Comparison of ENCODE assay signal across 14 cellular contexts in genomic region chr14:90999299-90999698, GRCh38.
A peak's percentile ranks its signal among the peaks of the same experiment; 100 is the strongest.
DNase-seq lines count a peak whose midpoint lies in the region; ATAC-seq and TF ChIP-seq lines count a peak whose summit lies in the region.
"Had no signal": no experiment of that assay in that cellular context is flagged by ENCODE, and none has a peak within 500 bp of the region (broad histone marks: within the 10 kb centered on the region; RNA-seq: fewer than 3 reads in every experiment).

No MANE protein-coding gene starts in this region.

- H3K23ac ChIP-seq in H9 (ENCODE audit: insufficient read length, low read depth, low read length) = no peak overlapping the region

- no peak overlapping the region for H3K9ac ChIP-seq in H9 (ENCODE audit: extremely low read depth, insufficient read length, low read length)

- H2BK12ac ChIP-seq in H9 (ENCODE audit: insufficient read length, low read depth, low read length) = no peak overlapping the region

- no peak for DNase-seq in H9
- peak; percentile 36 for DNase-seq in left kidney (ENCODE audit: low read depth, low spot score)
- peak; percentile 72 for DNase-seq in sigmoid colon
- no peak for DNase-seq in mucosa of gallbladder (ENCODE audit: low spot score)
- no peak for DNase-seq in AML-193 (lab: John Stamatoyannopoulos, UW)
- DNase-seq: activated CD4-positive, alpha-beta memory T cell treated with anti-CD3 and anti-CD28 coated beads for 36 hours; EL; MM.1S; NCI-H2171; SJCRH30 had no signal

- no peaks in the 10 kb centered on the region for H3K79me2 ChIP-seq in H9 (ENCODE audit: insufficient read depth, low read length)

- no peak overlapping the region for H3K4ac ChIP-seq in H9 (ENCODE audit: low read depth, low read length)

- H4K8ac ChIP-seq in H9 (replicated peaks; ENCODE audit: insufficient read length, low read depth, low read length) = no peak overlapping the region

- H2BK20ac ChIP-seq in H9 (ENCODE audit: low read depth, low read length, poor library complexity, severe bottlenecking) = no peak overlapping the region

- H4K91ac ChIP-seq in H9 (ENCODE audit: insufficient read length, low read depth, low read length) = no peak overlapping the region

- no peak overlapping the region for H3K4me3 ChIP-seq in sigmoid colon
- H3K4me3 ChIP-seq: GM12878, SJCRH30 had no signal

- no peaks in the 10 kb centered on the region for H3K36me3 Mint-ChIP-seq in H9 (ENCODE audit: insufficient read depth in 1 of 3, low read depth in 3 of 3)

- TF ChIP-seq EP300 in sigmoid colon (IDR thresholded peaks at IDR 0.05) = peak in 2 of 4 donors; percentile 14 to 79

- H3K18ac ChIP-seq in H9 (ENCODE audit: insufficient read length, low read depth, low read length) = no peak overlapping the region

- no peak overlapping the region for H3K27ac ChIP-seq in H9 (ENCODE audit: insufficient read length, low read depth, low read length)
- H3K27ac ChIP-seq in angular gyrus (ENCODE audit: low read depth, low read length) = peak overlapping the region; percentile 22
- H3K27ac ChIP-seq in sigmoid colon = peak overlapping the region; percentile 10 to 66 (median 55)
- H3K27ac ChIP-seq: C4-2B, SJCRH30 had no signal

- no peak overlapping the region for H3K4me2 ChIP-seq in H9 (ENCODE audit: insufficient read depth, insufficient read length, low read length)

- H3K79me1 ChIP-seq in H9 (ENCODE audit: insufficient read depth, low read depth, low read length, poor library complexity, severe bottlenecking) = no peaks in the 10 kb centered on the region

- H2AK5ac ChIP-seq in H9 (ENCODE audit: insufficient read length, low read length) = no peak overlapping the region

- no peak overlapping the region for H2BK120ac ChIP-seq in H9 (ENCODE audit: low read depth, low read length, poor library complexity, severe bottlenecking)

- H3K56ac ChIP-seq in H9 (ENCODE audit: insufficient read length, low read depth, low read length) = no peak overlapping the region

- H3K4me1 ChIP-seq in H9 (ENCODE audit: insufficient read depth, low read length) (peaks cover 3% of the 10 kb centered on the region; the same call in 1 of the 2 replicates), sigmoid colon (peaks cover 0 to 33% (median 19%) of the 10 kb centered on the region in 4 donors)
- H3K4me1 ChIP-seq: SJCRH30 had no signal

- no peaks in the 10 kb centered on the region for H3K27me3 ChIP-seq in H9 (ENCODE audit: insufficient read depth, low read length)
- no peaks in the 10 kb centered on the region for H3K27me3 ChIP-seq in sigmoid colon
- H3K27me3 ChIP-seq: SJCRH30 had no signal

- no peak overlapping the region for H4K5ac ChIP-seq in H9 (ENCODE audit: insufficient read length, low read depth, low read length)

- no peak for ATAC-seq in GM21576 (IDR thresholded peaks at IDR 0.05; ENCODE audit: unreplicated experiment)
- ATAC-seq: GM12878 had no signal

- H2BK15ac ChIP-seq in H9 (ENCODE audit: low read depth, low read length) = no peak overlapping the region

- no peaks in the 10 kb centered on the region for H4K20me1 ChIP-seq in H9 (ENCODE audit: control insufficient read depth, insufficient read depth, insufficient read length)

- H3T11ph ChIP-seq in H9 (ENCODE audit: low read length) = no peak overlapping the region

- WGBS in H9 (ENCODE audit: extremely low coverage, insufficient read length, low lambda C conversion rate) = no CpG with 5 or more reads among the region's 4 CpGs
- 92 to 97% methylated on average over 4 of the region's 4 CpGs for WGBS in sigmoid colon, 2 donors

- no peaks in the 10 kb centered on the region for H3K9me3 Mint-ChIP-seq in H9
- H3K9me3 Mint-ChIP-seq: activated CD4-positive, alpha-beta memory T cell treated with anti-CD3 and anti-CD28 coated beads for 36 hours had no signal

- H3K14ac ChIP-seq in H9 (ENCODE audit: insufficient read depth, low read length) = no peak overlapping the region

- H3K27ac Mint-ChIP-seq in H9 = peak overlapping the region in 2 of 3 experiments; percentile 18 to 42; a peak in 3 of 7 replicates
- H3K27ac Mint-ChIP-seq: activated CD4-positive, alpha-beta memory T cell treated with anti-CD3 and anti-CD28 coated beads for 36 hours had no signal

- H3K27me3 Mint-ChIP-seq in H9 (ENCODE audit: low read depth) = no peaks in the 10 kb centered on the region
- H3K27me3 Mint-ChIP-seq: activated CD4-positive, alpha-beta memory T cell treated with anti-CD3 and anti-CD28 coated beads for 36 hours had no signal

- TF ChIP-seq POLR2A in sigmoid colon (IDR thresholded peaks at IDR 0.05) = no peak

- no peaks in the 10 kb centered on the region for H3K23me2 ChIP-seq in H9 (ENCODE audit: insufficient read length, low read depth, low read length, poor library complexity, severe bottlenecking)

- TF ChIP-seq CTCF in H9 (conservative IDR thresholded peaks at IDR 0.05) (no peak), sigmoid colon (IDR thresholded peaks at IDR 0.05) (no peak)

- intact Hi-C loops in sigmoid colon (cut with DNase I) = no loop called here

- no peaks in the 10 kb centered on the region for H3K9me3 ChIP-seq in H9 (ENCODE audit: control insufficient read depth, low read depth, low read length)
- H3K9me3 ChIP-seq in sigmoid colon = no peaks in the 10 kb centered on the region
- H3K9me3 ChIP-seq: SJCRH30 had no signal

- H3K4me1 Mint-ChIP-seq in H9 = peaks cover 7 to 8% of the 10 kb centered on the region in 2 experiments

- no peak overlapping the region for H2BK5ac ChIP-seq in H9 (ENCODE audit: insufficient read length, low read length)

- H2AFZ ChIP-seq in H9 (ENCODE audit: low read length) = no peak overlapping the region

- H3K36me3 ChIP-seq in sigmoid colon = no peaks in the 10 kb centered on the region
- H3K36me3 ChIP-seq: SJCRH30 had no signal

- no peak overlapping the region for H3K4me3 Mint-ChIP-seq in H9
- H3K4me3 Mint-ChIP-seq: activated CD4-positive, alpha-beta memory T cell treated with anti-CD3 and anti-CD28 coated beads for 36 hours had no signal

Comparison
In these comparisons a context has a peak if more than half of its experiments do, and no peak if none do; other contexts are left out.
1. DNase-seq: peak in left kidney (single experiment) and sigmoid colon (single experiment); none in H9 (single experiment), mucosa of gallbladder (single experiment) and AML-193 (0 of 2).